In the genomic region with DNA sequence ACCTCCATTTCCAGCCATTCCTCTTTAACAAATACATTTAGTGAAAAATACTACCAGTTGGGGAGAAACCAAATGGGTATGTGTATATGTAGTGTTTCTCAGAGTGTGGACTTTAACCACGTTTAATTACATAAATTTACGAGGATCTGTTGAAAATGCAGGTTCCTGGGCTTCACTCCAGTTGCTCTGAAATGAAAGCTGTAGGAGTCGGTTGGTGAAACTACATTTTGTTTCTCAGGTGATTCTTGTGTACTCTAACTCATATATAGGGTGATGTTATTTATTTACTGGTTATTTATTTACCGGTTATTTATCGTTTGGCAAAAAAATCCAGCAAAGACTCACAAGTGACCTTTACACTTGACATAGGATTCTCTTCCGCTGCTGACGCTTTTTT, we compare ENCODE assay signal across 8 cellular contexts. TPM values are rescaled to one million over a fixed set of nuclear protein-coding genes. Genes with fewer than 3 reads are reported as not detected.
DNase-seq lines count a peak whose midpoint lies in the region; ATAC-seq, FAIRE-seq and TF ChIP-seq lines count a peak whose summit lies in the region.

No MANE protein-coding gene starts in this region.

- 3% methylated on average over 7 of the region's 7 CpGs for WGBS in K562 (ENCODE audit: insufficient coverage, low coverage, missing lambda C conversion rate)

- in situ Hi-C loops in K562 (cut with MboI): no loop called here

- H3K27ac Mint-ChIP-seq in natural killer cell: peak overlapping the region; percentile 91 to 96

- H3K4me3 ChIP-seq in K562: peak overlapping the region; percentile 6; the same call in 1 of the 2 replicates

- H3K4me3 Mint-ChIP-seq in natural killer cell: peak overlapping the region; percentile 96

- no peak for TF ChIP-seq POLR2A in K562 (conservative IDR thresholded peaks at IDR 0.05)

- CTCF ChIA-PET in K562 (lab: Yijun Ruan, JAX; ENCODE audit: low intra/inter-chr PET ratio): no interaction called here

- ATAC-seq in GM18520 (IDR thresholded peaks at IDR 0.05; ENCODE audit: unreplicated experiment): peak; percentile 0
- ATAC-seq in HG03139 (IDR thresholded peaks at IDR 0.05; ENCODE audit: unreplicated experiment): peak; percentile 6
- no peak for ATAC-seq in K562
- ATAC-seq in natural killer cell: no peak

- H3K27ac ChIP-seq in K562 (ENCODE audit: extremely low read depth, low read depth, low read length): peak overlapping the region; percentile 63

- peaks cover 0 to 7% of the 10 kb centered on the region in 2 experiments; a peak in 2 of 5 replicates for H3K4me1 ChIP-seq in K562 (replicated peaks in 1 of 2; ENCODE audit: control insufficient read depth in 2 of 2, insufficient read depth in 2 of 2, low read length in 2 of 2)

- H3K4me2 ChIP-seq in K562 (ENCODE audit: insufficient read depth, low read length): peak overlapping the region; percentile 70

- H3K4me1 Mint-ChIP-seq in natural killer cell: peaks cover 27 to 31% of the 10 kb centered on the region in 2 donors

- TF ChIP-seq EP300 in K562 (IDR thresholded peaks at IDR 0.05; ENCODE audit: low read length): no peak

- POLR2A ChIA-PET in K562 (lab: Yijun Ruan, JAX): interaction anchor here (0.6 to 1.0 kb wide), 3 partner anchors 10 to 59 kb away, joined by 3 read pairs; no protein-coding TSS in a partner anchor

- no peak for TF ChIP-seq RAD21 in K562 (CRISPR knock-in tag; conservative IDR thresholded peaks at IDR 0.05 in 1 of 2, IDR thresholded peaks at IDR 0.05 in 1 of 2)

- H3K36me3 Mint-ChIP-seq in natural killer cell: no peaks in the 10 kb centered on the region

- no peaks in the 10 kb centered on the region for H4K20me1 ChIP-seq in K562 (replicated peaks; ENCODE audit: control insufficient read depth, insufficient read depth, low read length)

- peak overlapping the region; percentile 89 for H2AFZ ChIP-seq in K562 (ENCODE audit: low read depth, low read length)

- TF ChIP-seq CTCF in K562 (IDR thresholded peaks at IDR 0.05 in 2 of 3, conservative IDR thresholded peaks at IDR 0.05 in 1 of 3; ENCODE audit: insufficient read depth in 2 of 3, low read depth in 1 of 3, low read length in 3 of 3) (no peak; a peak in 1 of 6 replicates), natural killer cell (IDR thresholded peaks at IDR 0.05) (no peak)

- no peaks in the 10 kb centered on the region for H3K9me3 Mint-ChIP-seq in natural killer cell

- H3K9ac ChIP-seq in K562 (ENCODE audit: insufficient read depth in 1 of 2, low read depth in 2 of 2, low read length in 2 of 2): peak overlapping the region in 1 of 2 experiments; percentile 52; a peak in 2 of 4 replicates

- peaks cover 0 to 2% of the 10 kb centered on the region in 2 donors for H3K27me3 Mint-ChIP-seq in natural killer cell (ENCODE audit: low read depth in 2 of 2)

- H3K27me3 ChIP-seq in K562 (ENCODE audit: control insufficient read depth in 2 of 2, insufficient read depth in 2 of 2, low read length in 2 of 2): no peaks in the 10 kb centered on the region

- H3K36me3 ChIP-seq in K562 (ENCODE audit: control insufficient read depth, insufficient read depth, low read length): peaks cover 22% of the 10 kb centered on the region

- no peak for FAIRE-seq in K562 (lab: Jason Lieb, UNC)

- TSS peak; percentile 83 for BruUV-seq in K562 (replicated peaks; lab: Mats Ljungman, UMichigan)

- no peaks in the 10 kb centered on the region for H3K9me3 ChIP-seq in K562 (replicated peaks; ENCODE audit: control insufficient read depth, insufficient read depth, low read depth, low read length)

- DNase-seq in K562 (ENCODE audit: extremely low read depth in 1 of 4, low spot score in 3 of 4) (no peak), natural killer cell (no peak), activated gamma-delta T cell (lab: John Stamatoyannopoulos, UW) (no peak), NCI-H510A (lab: John Stamatoyannopoulos, UW) (no peak), NCI-H2107 (lab: John Stamatoyannopoulos, UW) (no peak), HuH-7 (ENCODE audit: low spot score) (no peak)

- peaks cover 46% of the 10 kb centered on the region for H3K79me2 ChIP-seq in K562 (ENCODE audit: control insufficient read depth, insufficient read depth, low read length)

- no peaks in the 10 kb centered on the region for H3K9me1 ChIP-seq in K562 (ENCODE audit: control insufficient read depth, insufficient read depth, low read length)

- intact Hi-C loops in K562 (cut with micrococcal nuclease) (loop anchor here (1.0 to 2.0 kb wide), 2 partner anchors 13 to 149 kb away; partner anchors contain the start of gene PSMD14), natural killer cell (cut with micrococcal nuclease) (loop anchor here (1.0 to 2.0 kb wide), 2 partner anchors 23 to 148 kb away; partner anchors contain the start of gene PSMD14)

TF ChIP-seq in K562, 482 proteins besides CTCF, POLR2A, EP300 and RAD21 (continues in another document):
- TF ChIP-seq IFI16 (CRISPR knock-in tag; IDR thresholded peaks at IDR 0.05) (no peak), ZNF551 (CRISPR knock-in tag; IDR thresholded peaks at IDR 0.05) (no peak)
- TF ChIP-seq, protein P1, sequence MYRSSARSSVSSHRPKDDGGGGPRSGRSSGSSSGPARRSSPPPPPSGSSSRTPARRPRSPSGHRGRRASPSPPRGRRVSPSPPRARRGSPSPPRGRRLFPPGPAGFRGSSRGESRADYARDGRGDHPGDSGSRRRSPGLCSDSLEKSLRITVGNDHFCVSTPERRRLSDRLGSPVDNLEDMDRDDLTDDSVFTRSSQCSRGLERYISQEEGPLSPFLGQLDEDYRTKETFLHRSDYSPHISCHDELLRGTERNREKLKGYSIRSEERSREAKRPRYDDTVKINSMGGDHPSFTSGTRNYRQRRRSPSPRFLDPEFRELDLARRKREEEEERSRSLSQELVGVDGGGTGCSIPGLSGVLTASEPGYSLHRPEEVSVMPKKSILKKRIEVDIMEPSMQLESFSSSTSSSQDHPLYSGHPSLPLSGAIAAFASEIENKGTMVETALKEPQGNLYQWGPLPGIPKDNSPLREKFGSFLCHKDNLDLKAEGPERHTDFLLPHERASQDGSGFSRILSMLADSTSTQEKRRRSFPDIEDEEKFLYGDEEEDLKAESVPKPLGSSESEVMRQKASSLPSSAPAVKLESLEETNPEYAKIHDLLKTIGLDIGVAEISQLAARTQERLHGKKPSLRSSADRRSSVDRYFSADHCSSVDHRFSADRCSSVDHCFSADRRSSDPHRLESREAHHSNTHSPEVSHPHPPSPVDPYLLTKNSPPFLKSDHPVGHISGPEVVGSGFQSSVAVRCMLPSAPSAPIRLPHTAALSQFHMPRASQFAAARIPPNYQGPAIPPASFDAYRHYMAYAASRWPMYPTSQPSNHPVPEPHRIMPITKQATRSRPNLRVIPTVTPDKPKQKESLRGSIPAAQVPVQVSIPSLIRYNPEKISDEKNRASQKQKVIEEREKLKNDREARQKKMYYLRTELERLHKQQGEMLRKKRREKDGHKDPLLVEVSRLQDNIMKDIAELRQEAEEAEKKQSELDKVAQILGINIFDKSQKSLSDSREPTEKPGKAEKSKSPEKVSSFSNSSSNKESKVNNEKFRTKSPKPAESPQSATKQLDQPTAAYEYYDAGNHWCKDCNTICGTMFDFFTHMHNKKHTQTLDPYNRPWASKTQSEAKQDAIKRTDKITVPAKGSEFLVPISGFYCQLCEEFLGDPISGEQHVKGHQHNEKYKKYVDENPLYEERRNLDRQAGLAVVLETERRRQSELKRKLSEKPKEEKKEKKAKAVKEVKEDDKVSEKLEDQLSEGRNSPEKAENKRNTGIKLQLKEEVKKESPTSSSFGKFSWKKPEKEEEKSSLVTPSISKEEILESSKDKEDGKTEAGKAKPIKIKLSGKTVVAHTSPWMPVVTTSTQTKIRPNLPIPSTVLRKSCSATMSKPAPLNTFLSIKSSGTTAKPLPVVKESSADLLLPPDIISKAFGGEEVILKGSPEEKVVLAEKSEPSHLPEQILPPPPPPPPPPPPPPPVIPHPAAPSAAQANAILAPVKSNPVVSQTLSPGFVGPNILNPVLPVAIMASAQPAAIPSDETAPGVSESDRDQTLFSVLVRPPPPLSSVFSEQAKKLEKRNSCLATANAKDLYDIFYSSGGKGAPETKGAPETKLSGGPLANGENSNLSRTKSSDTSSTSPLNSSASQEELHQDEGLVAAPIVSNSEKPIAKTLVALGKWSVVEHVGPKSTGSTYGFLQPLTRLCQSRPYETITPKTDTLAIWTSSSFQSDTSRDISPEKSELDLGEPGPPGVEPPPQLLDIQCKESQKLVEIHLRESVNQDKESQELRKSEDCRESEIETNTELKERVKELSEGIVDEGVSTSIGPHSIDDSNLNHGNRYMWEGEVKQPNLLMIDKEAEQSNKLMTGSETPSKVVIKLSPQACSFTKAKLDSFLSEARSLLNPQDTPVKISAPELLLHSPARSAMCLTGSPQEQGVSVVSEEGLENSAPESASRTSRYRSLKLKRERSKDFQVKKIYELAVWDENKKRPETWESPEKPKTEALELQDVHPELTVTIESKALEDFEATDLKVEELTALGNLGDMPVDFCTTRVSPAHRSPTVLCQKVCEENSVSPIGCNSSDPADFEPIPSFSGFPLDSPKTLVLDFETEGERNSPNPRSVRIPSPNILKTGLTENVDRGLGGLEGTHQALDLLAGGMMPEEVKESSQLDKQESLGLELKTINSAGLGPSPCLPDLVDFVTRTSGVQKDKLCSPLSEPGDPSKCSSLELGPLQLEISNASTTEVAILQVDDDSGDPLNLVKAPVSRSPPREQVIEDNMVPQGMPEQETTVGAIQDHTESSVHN (IDR thresholded peaks at IDR 0.05; ENCODE audit: borderline replicate concordance in 1 of 2, low read depth in 1 of 2): no peak

RNA-seq across cellular contexts. Expression of gene TANK, which starts 0.4 kb away (rescaled TPM):
- total RNA-seq in K562 (2011; cell fraction: chromatin; rRNA removed; ENCODE audit: low replicate concordance): 125 and 212 TPM in 2 replicates
- 37.7 and 60.5 TPM in 2 replicates for total RNA-seq in K562 (2011; cell fraction: nucleolus; rRNA removed)
- 98.7 and 143 TPM in 2 replicates for total RNA-seq in K562 (2011; cell fraction: nucleoplasm; rRNA removed)
- 33.6 and 43.0 TPM in 2 replicates for total RNA-seq in K562 (2014; rRNA removed)
- total RNA-seq in K562 (2014; rRNA removed; fragmentation: Illumina TruSeq; extraction: Trizol): 67.4 and 89.5 TPM in 2 replicates
- total RNA-seq in K562 (2015; rRNA removed; fragmentation: Illumina TruSeq; extraction: Trizol): 48.9 and 54.4 TPM in 2 replicates
- total RNA-seq in K562 (2021): 45.6 and 49.2 TPM in 2 replicates
- polyA plus RNA-seq in K562 (2011; rRNA removed): 52.0 and 60.1 TPM in 2 replicates
- polyA plus RNA-seq in K562 (2011; cell fraction: cytosol; rRNA removed): 11.0 and 16.5 TPM in 2 replicates
- polyA plus RNA-seq in K562 (2011; cell fraction: nucleus; rRNA removed): 59.3 and 109 TPM in 2 replicates
- polyA plus RNA-seq in K562 (2012): 41.1 and 65.3 TPM in 2 replicates
- polyA plus RNA-seq in K562 (2014; fragmentation: Illumina TruSeq; extraction: Trizol): 49.4 and 53.8 TPM in 2 replicates
- 10 to 100 TPM; 83.7 to 91.5 TPM for polyA plus RNA-seq in K562 (2014; fragmentation: Nextera tagmentation; extraction: Ambion mirVana)
- 47.1 and 56.6 TPM in 2 replicates for polyA plus RNA-seq in K562 (2014; rRNA removed)
- polyA minus RNA-seq in K562 (2011; rRNA and poly(A)+ RNA removed): 48.7 and 78.6 TPM in 2 replicates
- polyA minus RNA-seq in K562 (2011; cell fraction: cytosol; rRNA and poly(A)+ RNA removed): 11.5 and 17.8 TPM in 2 replicates
- 92.6 and 179 TPM in 2 replicates for polyA minus RNA-seq in K562 (2011; cell fraction: nucleus; rRNA and poly(A)+ RNA removed)
- 100 to 1,000 TPM in 1 of 3 donors, 10 to 100 TPM in 2; 68.9 to 121 (median 76.1) TPM for total RNA-seq in natural killer cell

Comparison
In these comparisons a context has a peak if more than half of its experiments do, and no peak if none do; other contexts are left out.
1. ATAC-seq: peak in GM18520 (single experiment) and HG03139 (single experiment); none in K562 (single experiment) and natural killer cell (0 of 3).